Comparison of ENCODE assay signal across 14 cellular contexts in the genomic region with DNA sequence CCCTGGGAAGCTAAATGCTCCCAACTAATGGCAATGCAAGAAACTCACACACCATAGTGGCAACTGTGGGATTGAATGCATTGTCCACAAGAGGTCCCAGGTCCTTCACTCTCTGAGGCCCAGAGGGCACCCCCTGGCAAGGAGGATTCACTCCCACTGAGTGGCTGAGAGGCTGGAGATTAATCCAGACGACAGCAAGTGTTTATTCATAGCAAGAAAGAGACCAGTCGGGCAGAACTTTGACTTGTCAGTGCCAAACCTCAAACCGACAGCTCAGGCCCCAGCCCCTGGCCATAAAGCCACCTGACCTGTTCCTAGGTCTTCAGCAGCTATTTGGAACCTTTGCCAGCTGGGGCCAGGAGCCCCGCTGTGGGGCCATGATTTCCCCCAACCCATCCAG. TPM values are rescaled to one million over a fixed set of nuclear protein-coding genes. Genes with fewer than 3 reads are reported as not detected.
DNase-seq lines count a peak whose midpoint lies in the region; ATAC-seq and TF ChIP-seq lines count a peak whose summit lies in the region.
"Had no signal": no experiment of that assay in that cellular context is flagged by ENCODE, and none has a peak within 500 bp of the region (broad histone marks: within the 10 kb centered on the region; RNA-seq: fewer than 3 reads in every experiment).

No MANE protein-coding gene starts in this region.

- ATAC-seq in GM18520 (IDR thresholded peaks at IDR 0.05; ENCODE audit: unreplicated experiment) = peak; percentile 55
- peak; percentile 74 for ATAC-seq in GM21529 (IDR thresholded peaks at IDR 0.05; ENCODE audit: unreplicated experiment)
- peak; percentile 79 for ATAC-seq in HG03175 (IDR thresholded peaks at IDR 0.05; ENCODE audit: unreplicated experiment)

- H3K27ac ChIP-seq in SJCRH30 = no peak overlapping the region

- TF ChIP-seq CTCF in kidney epithelial cell (IDR thresholded peaks at IDR 0.05; ENCODE audit: insufficient read depth, low read length, poor library complexity, severe bottlenecking) = no peak

- H3K4me1 ChIP-seq in SJCRH30 = no peaks in the 10 kb centered on the region

- H3K4me3 ChIP-seq in kidney epithelial cell (ENCODE audit: low read depth, low read length) (no peak overlapping the region), SJCRH30 (no peak overlapping the region)

- no peaks in the 10 kb centered on the region for H3K9me3 ChIP-seq in SJCRH30 (replicated peaks)

- H3K27me3 ChIP-seq in kidney epithelial cell (ENCODE audit: control insufficient read depth, insufficient read depth, low read length) (no peaks in the 10 kb centered on the region), SJCRH30 (no peaks in the 10 kb centered on the region)

- DNase-seq in kidney epithelial cell (ENCODE audit: low read depth) (peak; percentile 10), SJCRH30 (no peak), NCI-H69 (lab: John Stamatoyannopoulos, UW) (no peak), glomerular visceral epithelial cell (ENCODE audit: extremely low spot score) (no peak), NCI-H748 (lab: John Stamatoyannopoulos, UW; ENCODE audit: unreplicated experiment) (no peak)
- DNase-seq: activated CD4-positive, alpha-beta T cell treated with anti-CD3 and anti-CD28 coated beads for 1 hour; HFFc6; NCI-H1105 treated with DMSO at 0.1 percent for 48 hours; OCI-M1 had no signal

- H3K36me3 ChIP-seq in kidney epithelial cell (ENCODE audit: control insufficient read depth, insufficient read depth, low read length) = no peaks in the 10 kb centered on the region
- H3K36me3 ChIP-seq in SJCRH30 = no peaks in the 10 kb centered on the region

RNA-seq across cellular contexts. Expression of a gene that starts 54.5 kb away (rescaled TPM):
- 0.27 TPM in 1 of 2 replicates, not detected in the other for total RNA-seq in kidney epithelial cell
- total RNA-seq in SJCRH30 (2014; rRNA removed; shearing (Covaris generic)) = not detected in 2 replicates
- total RNA-seq: Daoy, endothelial cell of umbilical vein, HFFc6 had no signal
